ENCODE assay signal across 16 cellular contexts in the genomic region with DNA sequence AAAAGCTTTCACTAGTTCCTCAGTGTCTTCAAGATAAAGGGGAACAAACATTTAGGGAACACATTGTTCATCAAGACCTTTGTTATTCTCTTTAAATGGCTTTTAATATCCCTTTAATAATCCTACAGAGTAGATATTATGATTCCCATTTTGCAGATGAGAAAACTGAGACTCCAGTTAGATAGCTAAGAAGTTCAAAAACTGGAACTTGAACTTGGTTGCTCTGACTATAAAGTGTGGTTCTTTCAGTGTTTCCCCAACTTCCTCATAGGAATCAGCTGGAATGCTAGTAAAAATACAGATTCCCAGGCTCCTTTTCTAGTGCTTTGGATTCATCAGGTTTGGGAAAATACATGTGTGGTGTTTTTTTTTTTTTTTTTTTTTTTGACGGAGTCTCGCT. TPM values are rescaled to one million over a fixed set of nuclear protein-coding genes. Genes with fewer than 3 reads are reported as not detected.
DNase-seq lines count a peak whose midpoint lies in the region; ATAC-seq and TF ChIP-seq lines count a peak whose summit lies in the region.
"Had no signal": no experiment of that assay in that cellular context is flagged by ENCODE, and none has a peak within 500 bp of the region (broad histone marks: within the 10 kb centered on the region; RNA-seq: fewer than 3 reads in every experiment).

No MANE protein-coding gene starts in this region.

- H3K4me1 Mint-ChIP-seq in Calu3 (ENCODE audit: low read depth, unreplicated experiment) (peaks cover 67% of the 10 kb centered on the region), progenitor cell of endocrine pancreas (ENCODE audit: low read depth) (peaks cover 59% of the 10 kb centered on the region)
- no peaks in the 10 kb centered on the region for H3K4me1 Mint-ChIP-seq in activated naive CD4-positive, alpha-beta T cell treated with anti-CD3 and anti-CD28 coated beads for 36 hours (ENCODE audit: low read depth)

- peaks cover 25% of the 10 kb centered on the region for H3K4me1 ChIP-seq in hepatocyte (ENCODE audit: insufficient read depth)

- WGBS in hepatocyte (ENCODE audit: low lambda C conversion rate, missing lambda C conversion rate), result 60% methylated on average over 1 of the region's 2 CpGs

- intact Hi-C loops in Calu3 (cut with micrococcal nuclease; ENCODE audit: unreplicated experiment), result loop anchor here (5.0 kb wide), 1 partner anchor 50 kb away; no protein-coding TSS in a partner anchor
- intact Hi-C loops in activated naive CD4-positive, alpha-beta T cell treated with anti-CD3 and anti-CD28 coated beads for 36 hours (cut with micrococcal nuclease), result no loop called here

- peaks cover 4% of the 10 kb centered on the region for H3K79me2 ChIP-seq in hepatocyte

- no peak for DNase-seq in Calu3
- DNase-seq in NCI-H69 (lab: John Stamatoyannopoulos, UW), result peak; percentile 1
- DNase-seq in hepatocyte (ENCODE audit: low spot score), result no peak
- DNase-seq in progenitor cell of endocrine pancreas (ENCODE audit: low spot score, unreplicated experiment), result no peak
- DNase-seq in stimulated activated naive CD8-positive, alpha-beta T cell treated with anti-CD3 and anti-CD28 coated beads, Interleukin-15, Interleukin-2, amounts not matched to agents 100 U/mL and 50 U/mL, for 24 hours, result no peak
- DNase-seq in activated naive CD4-positive, alpha-beta T cell treated with anti-CD3 and anti-CD28 coated beads for 36 hours, result no peak
- DNase-seq in GM03348 (ENCODE audit: low spot score), result no peak
- DNase-seq: DMS79, H7, NCI-H1105 treated with DMSO at 0.1 percent for 48 hours, NCI-H1694, NCI-H2081 treated with DMSO at 0.1 percent for 48 hours, NCI-H446 treated with DMSO at 0.1 percent for 48 hours had no signal

- BruUV-seq in Calu3 (replicated peaks; lab: Mats Ljungman, UMichigan), result no TSS peak

- no peaks in the 10 kb centered on the region for H3K36me3 ChIP-seq in hepatocyte (replicated peaks; ENCODE audit: insufficient read depth, low read depth)
- H3K36me3 ChIP-seq: Peyer's patch had no signal

- no peaks in the 10 kb centered on the region for H3K27me3 ChIP-seq in hepatocyte
- H3K27me3 ChIP-seq: Peyer's patch had no signal

- H3K9me2 ChIP-seq in hepatocyte (replicated peaks; ENCODE audit: insufficient read depth), result no peaks in the 10 kb centered on the region

- peak overlapping the region; percentile 13 for H3K4me3 Mint-ChIP-seq in Calu3 (ENCODE audit: low read depth, unreplicated experiment)
- no peak overlapping the region for H3K4me3 Mint-ChIP-seq in progenitor cell of endocrine pancreas (ENCODE audit: low read depth)
- no peak overlapping the region for H3K4me3 Mint-ChIP-seq in activated naive CD4-positive, alpha-beta T cell treated with anti-CD3 and anti-CD28 coated beads for 36 hours

- H3K36me3 Mint-ChIP-seq in Calu3 (ENCODE audit: insufficient read depth, unreplicated experiment), result peaks cover 34% of the 10 kb centered on the region
- H3K36me3 Mint-ChIP-seq in progenitor cell of endocrine pancreas (ENCODE audit: insufficient read depth), result peaks cover 5% of the 10 kb centered on the region
- H3K36me3 Mint-ChIP-seq in activated naive CD4-positive, alpha-beta T cell treated with anti-CD3 and anti-CD28 coated beads for 36 hours (ENCODE audit: low read depth), result peaks cover 2% of the 10 kb centered on the region

- H3K9me3 ChIP-seq in hepatocyte (ENCODE audit: low read depth), result no peaks in the 10 kb centered on the region
- H3K9me3 ChIP-seq: BLaER1 treated with 17β-estradiol and CSF1 and Interleukin-3, amounts not matched to agents 10 nM and 100 nM; Peyer's patch had no signal

- H3K4me2 ChIP-seq in hepatocyte, result peak overlapping the region; percentile 15

- H3K4me3 ChIP-seq in hepatocyte, result no peak overlapping the region
- H3K4me3 ChIP-seq: BLaER1 treated with 17β-estradiol and CSF1 and Interleukin-3, amounts not matched to agents 10 nM and 100 nM; Peyer's patch had no signal

- no peak for ATAC-seq in stimulated activated naive CD8-positive, alpha-beta T cell treated with anti-CD3 and anti-CD28 coated beads, Interleukin-15, Interleukin-2, amounts not matched to agents 100 U/mL and 50 U/mL, for 24 hours

- CTCF ChIA-PET in Calu3 (lab: Charles Lee), result no interaction called here
- CTCF ChIA-PET in activated naive CD4-positive, alpha-beta T cell treated with anti-CD3 and anti-CD28 coated beads for 36 hours (lab: Charles Lee), result interaction anchor here (1.3 kb wide), 1 partner anchor 9 kb away, joined by 3 read pairs; no protein-coding TSS in a partner anchor

- TF ChIP-seq CTCF in Calu3 (IDR thresholded peaks at IDR 0.05; ENCODE audit: unreplicated experiment), result no peak
- no peak for TF ChIP-seq CTCF in hepatocyte (IDR thresholded peaks at IDR 0.05; ENCODE audit: poor library complexity)
- TF ChIP-seq CTCF in progenitor cell of endocrine pancreas (IDR thresholded peaks at IDR 0.05; ENCODE audit: unreplicated experiment), result no peak

- H3K27me3 Mint-ChIP-seq in Calu3 (ENCODE audit: unreplicated experiment) (no peaks in the 10 kb centered on the region), progenitor cell of endocrine pancreas (no peaks in the 10 kb centered on the region)
- no peaks in the 10 kb centered on the region for H3K27me3 Mint-ChIP-seq in activated naive CD4-positive, alpha-beta T cell treated with anti-CD3 and anti-CD28 coated beads for 36 hours (ENCODE audit: low read depth)

- no peak overlapping the region for H2AFZ ChIP-seq in hepatocyte

- no peaks in the 10 kb centered on the region for H3K9me3 Mint-ChIP-seq in Calu3 (ENCODE audit: low read depth, unreplicated experiment)
- no peaks in the 10 kb centered on the region for H3K9me3 Mint-ChIP-seq in progenitor cell of endocrine pancreas (ENCODE audit: low read depth)
- no peaks in the 10 kb centered on the region for H3K9me3 Mint-ChIP-seq in activated naive CD4-positive, alpha-beta T cell treated with anti-CD3 and anti-CD28 coated beads for 36 hours

- H3K27ac Mint-ChIP-seq in Calu3 (ENCODE audit: unreplicated experiment), result peak overlapping the region; percentile 67
- peak overlapping the region; percentile 11 for H3K27ac Mint-ChIP-seq in progenitor cell of endocrine pancreas
- no peak overlapping the region for H3K27ac Mint-ChIP-seq in activated naive CD4-positive, alpha-beta T cell treated with anti-CD3 and anti-CD28 coated beads for 36 hours

- H3K27ac ChIP-seq in hepatocyte, result peak overlapping the region; percentile 58
- H3K27ac ChIP-seq: BLaER1 treated with 17β-estradiol and CSF1 and Interleukin-3, amounts not matched to agents 10 nM and 100 nM had no signal

- H4K20me1 ChIP-seq in hepatocyte (ENCODE audit: insufficient read depth, poor library complexity, severe bottlenecking), result peaks cover 5% of the 10 kb centered on the region

RNA-seq across cellular contexts. Expression of gene DLG3, which starts 37.7 kb away (rescaled TPM):
- 55.8 and 62.5 TPM in 2 replicates for total RNA-seq in Calu3 (2022)
- 17.7 and 28.5 TPM in 2 replicates for total RNA-seq in hepatocyte
- polyA plus RNA-seq in hepatocyte, result 9.6 and 13.5 TPM in 2 replicates
- total RNA-seq in progenitor cell of endocrine pancreas, result 103 and 107 TPM in 2 replicates
- total RNA-seq in activated naive CD4-positive, alpha-beta T cell treated with anti-CD3 and anti-CD28 coated beads for 36 hours, result 10 to 100 TPM; 11.0 to 12.9 TPM

RNA-seq across cellular contexts. Expression of gene GDPD2, which starts 59.2 kb away (rescaled TPM):
- total RNA-seq in Calu3 (2022) (not detected in 2 replicates), hepatocyte (1.6 TPM in 2 replicates), progenitor cell of endocrine pancreas (2.3 and 2.8 TPM in 2 replicates)
- 2.2 and 2.3 TPM in 2 replicates for polyA plus RNA-seq in hepatocyte
- not detected for total RNA-seq in activated naive CD4-positive, alpha-beta T cell treated with anti-CD3 and anti-CD28 coated beads for 36 hours
- total RNA-seq: SK-MEL-5 had no signal
